In genomic region chr1:116375884-116376733, GRCh38 we compare ENCODE assay signal across 8 cellular contexts. TPM values are rescaled to one million over a fixed set of nuclear protein-coding genes. Genes with fewer than 3 reads are reported as not detected.
DNase-seq lines count a peak whose midpoint lies in the region; ATAC-seq and TF ChIP-seq lines count a peak whose summit lies in the region.

No MANE protein-coding gene starts in this region.

- ATAC-seq in HG02759 (IDR thresholded peaks at IDR 0.05; ENCODE audit: unreplicated experiment): no peak

- no peak for TF ChIP-seq POLR2A in lower leg skin (IDR thresholded peaks at IDR 0.05)

- TF ChIP-seq CTCF in choroid plexus epithelial cell (conservative IDR thresholded peaks at IDR 0.05; ENCODE audit: low read depth, low read length): no peak
- TF ChIP-seq CTCF in lower leg skin (IDR thresholded peaks at IDR 0.05): no peak

- DNase-seq in activated gamma-delta T cell treated with Interleukin-2 at 50 U/mL for 16 hours: peak; percentile 12
- no peak for DNase-seq in activated gamma-delta T cell (lab: John Stamatoyannopoulos, UW)
- peak in 3 of 5 donors; percentile 15 to 29 (median 28) for DNase-seq in T-helper 1 cell
- DNase-seq in choroid plexus epithelial cell (ENCODE audit: low read depth): peak; percentile 76
- DNase-seq in lower leg skin (ENCODE audit: low spot score in 2 of 2): peak; percentile 93 to 96
- peak in 2 of 3 donors; percentile 21 to 22 for DNase-seq in stimulated activated CD4-positive, alpha-beta T cell treated with anti-CD3 and anti-CD28 coated beads, TNF-alpha, amount 100 ng/mL, for 1 hour (ENCODE audit: low read depth in 3 of 3, low spot score in 1 of 3)
- DNase-seq in iPS-NIHi11 (ENCODE audit: low spot score): no peak

- 13% methylated on average over 9 of the region's 9 CpGs for WGBS in lower leg skin, 2 donors

- H3K4me3 ChIP-seq in choroid plexus epithelial cell (ENCODE audit: low read depth, low read length) (peak overlapping the region; percentile 83), lower leg skin (ENCODE audit: low read depth, poor library complexity, severe bottlenecking) (peak overlapping the region; percentile 6)

- intact Hi-C loops in lower leg skin (cut with DNase I; ENCODE audit: low total_unique reads): no loop called here

RNA-seq across cellular contexts. Expression of gene ATP1A1, which starts 3.1 kb away (rescaled TPM):
- 100 to 1,000 TPM; 241 to 757 (median 415) TPM for total RNA-seq in lower leg skin

Comparison
In these comparisons a context has a peak if more than half of its experiments do, and no peak if none do; other contexts are left out.
1. DNase-seq: peak in activated gamma-delta T cell treated with Interleukin-2 at 50 U/mL for 16 hours (single experiment), T-helper 1 cell (3 of 5), choroid plexus epithelial cell (single experiment), lower leg skin (2 of 2) and stimulated activated CD4-positive, alpha-beta T cell treated with anti-CD3 and anti-CD28 coated beads, TNF-alpha, amount 100 ng/mL, for 1 hour (2 of 3); none in activated gamma-delta T cell (single experiment) and iPS-NIHi11 (single experiment).